ENCODE assay signal across 1 cellular context in genomic region chr17:46193626-46194392, GRCh38.
A peak's percentile ranks its signal among the peaks of the same experiment; 100 is the strongest.
TF ChIP-seq lines count a peak whose summit lies in the region.

No MANE protein-coding gene starts in this region.

TF ChIP-seq in K562, 482 proteins besides CTCF, POLR2A, EP300 and RAD21 (continued from another document and continues in another):
- peak; percentile 89 for TF ChIP-seq ZNF609 (CRISPR knock-in tag; IDR thresholded peaks at IDR 0.05; ENCODE audit: borderline replicate concordance)
- no peak for TF ChIP-seq NCOA4 (IDR thresholded peaks at IDR 0.05; ENCODE audit: partially characterized antibody)
- peak; percentile 80; the same call in 1 of the 2 replicates for TF ChIP-seq MTA3 (IDR thresholded peaks at IDR 0.05; ENCODE audit: borderline replicate concordance)
- TF ChIP-seq NFIX (CRISPR knock-in tag; IDR thresholded peaks at IDR 0.05; ENCODE audit: low read depth): no peak
- peak; percentile 43; the same call in 1 of the 2 replicates for TF ChIP-seq FOSL1 (tag; conservative IDR thresholded peaks at IDR 0.05)
- peak; percentile 60 for TF ChIP-seq PHF20 (IDR thresholded peaks at IDR 0.05; ENCODE audit: partially characterized antibody)
- TF ChIP-seq CREB3 (tag; conservative IDR thresholded peaks at IDR 0.05; ENCODE audit: low read depth): no peak; the same call in 1 of the 2 replicates
- 0 out of 2 replicates have a peak, but pooled peaks have one; percentile 43 for TF ChIP-seq SREBF1 (IDR thresholded peaks at IDR 0.05; ENCODE audit: borderline replicate concordance, low read depth, low read length)
- TF ChIP-seq GTF2A2 (tag; IDR thresholded peaks at IDR 0.05): no peak
- TF ChIP-seq EP400 (IDR thresholded peaks at IDR 0.05): peak; percentile 72
- peak; percentile 85 to 92 for TF ChIP-seq FOXK2 (conservative IDR thresholded peaks at IDR 0.05 in 1 of 2, IDR thresholded peaks at IDR 0.05 in 1 of 2; ENCODE audit: low read depth in 2 of 2)
- TF ChIP-seq ZBTB17 (CRISPR knock-in tag; IDR thresholded peaks at IDR 0.05): peak; percentile 68
- TF ChIP-seq AFF1 (IDR thresholded peaks at IDR 0.05; ENCODE audit: low read depth in 1 of 2, partially characterized antibody in 2 of 2): peak in 1 of 2 experiments; percentile 91
- no peak for TF ChIP-seq ATF4 (CRISPR knock-in tag; IDR thresholded peaks at IDR 0.05)
- TF ChIP-seq ATF6 (CRISPR knock-in tag; IDR thresholded peaks at IDR 0.05): 0 out of 2 replicates have a peak, but pooled peaks have one; percentile 52
- TF ChIP-seq RCOR1 (IDR thresholded peaks at IDR 0.05; ENCODE audit: borderline replicate concordance in 1 of 2, low read depth in 2 of 2, low read length in 2 of 2): peak in 1 of 2 experiments; percentile 66; a peak in 3 of 4 replicates
- TF ChIP-seq OTX1 (CRISPR knock-in tag; IDR thresholded peaks at IDR 0.05): peak; percentile 35; the same call in 1 of the 2 replicates
- TF ChIP-seq MGA (IDR thresholded peaks at IDR 0.05): no peak
- TF ChIP-seq ZNF143 (CRISPR knock-in tag; IDR thresholded peaks at IDR 0.05): peak; percentile 98
- 0 out of 2 replicates have a peak, but pooled peaks have one; percentile 82 for TF ChIP-seq NR1H2 (CRISPR knock-in tag; IDR thresholded peaks at IDR 0.05)
- TF ChIP-seq E2F5 (CRISPR knock-in tag; IDR thresholded peaks at IDR 0.05): peak; percentile 91; the same call in 1 of the 2 replicates
- TF ChIP-seq HMGN3 (IDR thresholded peaks at IDR 0.05; ENCODE audit: borderline replicate concordance, extremely low read depth, insufficient read length, low read depth, low read length): peak; percentile 44
- TF ChIP-seq RBM14 (IDR thresholded peaks at IDR 0.05; ENCODE audit: borderline replicate concordance, insufficient read depth, low read depth, low read length): no peak
- TF ChIP-seq KDM2B (CRISPR knock-in tag; IDR thresholded peaks at IDR 0.05): peak; percentile 45
- peak; percentile 50 to 94 (median 89) for TF ChIP-seq YY1 (IDR thresholded peaks at IDR 0.05; ENCODE audit: borderline replicate concordance in 1 of 3, control insufficient read depth in 1 of 3, extremely low read depth in 1 of 3, insufficient read depth in 3 of 3, insufficient read length in 1 of 3, insufficient replicate concordance in 2 of 3, low read depth in 1 of 3, low read length in 2 of 3)
- TF ChIP-seq CREM (IDR thresholded peaks at IDR 0.05; ENCODE audit: low read depth): peak; percentile 94
- 0 out of 2 replicates have a peak, but pooled peaks have one; percentile 37 for TF ChIP-seq ZNF644 (tag; IDR thresholded peaks at IDR 0.05; ENCODE audit: low read depth)
